ENCODE assay signal across 8 cellular contexts in genomic region chr3:188153498-188153948, GRCh38. TPM values are rescaled to one million over a fixed set of nuclear protein-coding genes. Genes with fewer than 3 reads are reported as not detected.
DNase-seq lines count a peak whose midpoint lies in the region; ATAC-seq and TF ChIP-seq lines count a peak whose summit lies in the region.

No MANE protein-coding gene starts in this region.

- H3K4me1 ChIP-seq in HCT116 (ENCODE audit: control insufficient read depth in 1 of 2, insufficient read depth in 2 of 2, low read length in 2 of 2), result peaks cover 13 to 55% of the 10 kb centered on the region in 2 experiments

- H3K27ac Mint-ChIP-seq in dendritic cell treated with granulocyte-macrophage colony-stimulating factor and Interleukin-4, amounts not matched to agents 40 ng/mL and 50 ng/mL, for 4 days, result peak overlapping the region; percentile 97

- no peaks in the 10 kb centered on the region for H3K9me3 ChIP-seq in HCT116 (ENCODE audit: control insufficient read depth in 1 of 2, insufficient read depth in 1 of 2, low read depth in 1 of 2, low read length in 2 of 2)

- no peak for TF ChIP-seq RAD21 in HCT116 (IDR thresholded peaks at IDR 0.05; ENCODE audit: low read depth)

- H3K27me3 Mint-ChIP-seq in dendritic cell treated with granulocyte-macrophage colony-stimulating factor and Interleukin-4, amounts not matched to agents 40 ng/mL and 50 ng/mL, for 4 days, result no peaks in the 10 kb centered on the region

- H4K20me1 ChIP-seq in HCT116 (ENCODE audit: insufficient read depth), result no peaks in the 10 kb centered on the region

- intact Hi-C loops in HCT116 (cut with micrococcal nuclease), result loop anchor here (5.0 kb wide), 2 partner anchors 144 to 406 kb away; partner anchors contain the start of gene BCL6
- intact Hi-C loops in dendritic cell treated with granulocyte-macrophage colony-stimulating factor and Interleukin-4, amounts not matched to agents 40 ng/mL and 50 ng/mL, for 4 days (cut with micrococcal nuclease), result loop anchor here (10.0 kb wide), 1 partner anchor 801 kb away; no protein-coding TSS in a partner anchor

- H3K4me2 ChIP-seq in HCT116 (ENCODE audit: low read length), result peak overlapping the region; percentile 89

- peaks cover 33% of the 10 kb centered on the region for H3K36me3 Mint-ChIP-seq in dendritic cell treated with granulocyte-macrophage colony-stimulating factor and Interleukin-4, amounts not matched to agents 40 ng/mL and 50 ng/mL, for 4 days (ENCODE audit: low read depth)

- RAD21 ChIA-PET in HCT116 (lab: Charles Lee; ENCODE audit: low non-redundant PET in 1 of 2, low total read pairs in 2 of 2, uncharacterized antibody in 2 of 2, unreplicated experiment in 2 of 2), result interaction anchor here in 1 of 2 experiments (1.0 kb wide), 1 partner anchor 44 kb away, joined by 3 read pairs; no protein-coding TSS in a partner anchor

- H3K79me2 ChIP-seq in HCT116 (ENCODE audit: insufficient read depth, low read length), result peaks cover 40% of the 10 kb centered on the region

- H3K36me3 ChIP-seq in HCT116 (ENCODE audit: control insufficient read depth in 1 of 2, insufficient read depth in 2 of 2, low read length in 2 of 2), result no peaks in the 10 kb centered on the region

- H3K27ac ChIP-seq in HCT116 (ENCODE audit: low read depth, low read length), result peak overlapping the region; percentile 79
- H3K27ac ChIP-seq in layer of hippocampus (ENCODE audit: low read depth, low read length), result peak overlapping the region; percentile 90

- no peak for TF ChIP-seq CTCF in HCT116 (IDR thresholded peaks at IDR 0.05 in 2 of 3, conservative IDR thresholded peaks at IDR 0.05 in 1 of 3; ENCODE audit: borderline replicate concordance in 1 of 3, insufficient read depth in 1 of 3, low read depth in 2 of 3, low read length in 2 of 3)

- H3K4me3 ChIP-seq in HCT116 (replicated peaks in 1 of 2; ENCODE audit: low read depth in 1 of 2, low read length in 2 of 2), result peak overlapping the region; percentile 68 to 73

- POLR2A ChIA-PET in HCT116 (lab: Charles Lee), result interaction anchor here (0.7 kb wide), 1 partner anchor 68 kb away, joined by 5 read pairs; no protein-coding TSS in a partner anchor

- H3K4me3 Mint-ChIP-seq in dendritic cell treated with granulocyte-macrophage colony-stimulating factor and Interleukin-4, amounts not matched to agents 40 ng/mL and 50 ng/mL, for 4 days, result peak overlapping the region; percentile 99

- peak overlapping the region; percentile 85 for H3K9ac ChIP-seq in HCT116 (ENCODE audit: low read length)

- no peak for TF ChIP-seq POLR2A in HCT116 (IDR thresholded peaks at IDR 0.05; ENCODE audit: borderline replicate concordance, extremely low read depth, insufficient read depth, insufficient read length)

- peak; percentile 78 for ATAC-seq in HCT116
- no peak for ATAC-seq in GM18861 (IDR thresholded peaks at IDR 0.05; ENCODE audit: unreplicated experiment)

- CTCF ChIA-PET in HCT116 (lab: Charles Lee), result interaction anchor here (1.4 kb wide), 1 partner anchor 801 kb away, joined by 3 read pairs; no protein-coding TSS in a partner anchor

- DNase-seq in EH (ENCODE audit: low read depth) (peak; percentile 98), HCT116 (ENCODE audit: low read depth, low spot score) (peak; percentile 75), NCI-H1694 treated with DMSO at 0.1 percent for 48 hours (lab: John Stamatoyannopoulos, UW) (peak; percentile 43), UCSD-AML1 (lab: John Stamatoyannopoulos, UW; ENCODE audit: unreplicated experiment) (peak; percentile 78)
- peak; percentile 32 for DNase-seq in stimulated activated CD4-positive, alpha-beta T cell treated with anti-CD3 and anti-CD28 coated beads, Interleukin-12 subunit alpha, Interleukin-12 subunit beta, amount 100 ng/mL, for 4 hours

- BruUV-seq in HCT116 (replicated peaks; lab: Mats Ljungman, UMichigan), result no TSS peak

- H2AFZ ChIP-seq in HCT116 (ENCODE audit: low read depth, low read length, poor library complexity, severe bottlenecking), result no peak overlapping the region

- H3K9me3 Mint-ChIP-seq in dendritic cell treated with granulocyte-macrophage colony-stimulating factor and Interleukin-4, amounts not matched to agents 40 ng/mL and 50 ng/mL, for 4 days, result peaks cover 10% of the 10 kb centered on the region

- H3K27me3 ChIP-seq in HCT116 (ENCODE audit: insufficient read depth, low read length) (no peaks in the 10 kb centered on the region), layer of hippocampus (ENCODE audit: control insufficient read depth, insufficient read depth, low read length) (no peaks in the 10 kb centered on the region)

- peaks cover 53% of the 10 kb centered on the region for H3K4me1 Mint-ChIP-seq in dendritic cell treated with granulocyte-macrophage colony-stimulating factor and Interleukin-4, amounts not matched to agents 40 ng/mL and 50 ng/mL, for 4 days (ENCODE audit: low read depth)

- no peaks in the 10 kb centered on the region for H3K9me2 ChIP-seq in HCT116 (ENCODE audit: insufficient read depth)

TF ChIP-seq in HCT116, 20 proteins besides CTCF, POLR2A, EP300 and RAD21:
- TF ChIP-seq SP1 (IDR thresholded peaks at IDR 0.05; ENCODE audit: low read depth) (peak; percentile 35; the same call in 1 of the 2 replicates), SRF (IDR thresholded peaks at IDR 0.05; ENCODE audit: low read depth) (peak; percentile 92), MAX (IDR thresholded peaks at IDR 0.05) (peak; percentile 45), POLR2AphosphoS5 (IDR thresholded peaks at IDR 0.05; ENCODE audit: low read depth, low read length) (peak; percentile 30; the same call in 1 of the 2 replicates), ZBTB33 (IDR thresholded peaks at IDR 0.05; ENCODE audit: extremely low read depth, insufficient replicate concordance, low read length) (no peak), REST (IDR thresholded peaks at IDR 0.05; ENCODE audit: low read depth) (no peak)

RNA-seq across cellular contexts. Expression of gene LPP, which starts 0.4 kb away (rescaled TPM):
- 54.0 TPM for total RNA-seq in HCT116 (2021; ENCODE audit: unreplicated experiment)
- 5.5 TPM in 2 replicates for polyA plus RNA-seq in HCT116 (2012)

Comparison
In these comparisons a context has a peak if more than half of its experiments do, and no peak if none do; other contexts are left out.
1. DNase-seq: peak in every context shown above with its lines; median percentile 98 in EH; 78 in UCSD-AML1; 75 in HCT116; 43 in NCI-H1694 treated with DMSO at 0.1 percent for 48 hours; 32 in stimulated activated CD4-positive, alpha-beta T cell treated with anti-CD3 and anti-CD28 coated beads, Interleukin-12 subunit alpha, Interleukin-12 subunit beta, amount 100 ng/mL, for 4 hours.